12 cellular contexts compared by ENCODE assay signal in genomic region chr1:205232945-205233397, GRCh38.
"Had no signal": no experiment of that assay in that cellular context is flagged by ENCODE, and none has a peak within 500 bp of the region (broad histone marks: within the 10 kb centered on the region; RNA-seq: fewer than 3 reads in every experiment).

No MANE protein-coding gene starts in this region.

- DNase-seq: activated effector memory CD4-positive, alpha-beta T cell treated with Interleukin-2 at 50 U/mL for 16 hours; effector CD4-positive, alpha-beta T cell; heart left ventricle; mammary epithelial cell; stimulated activated CD4-positive, alpha-beta T cell treated with anti-CD3 and anti-CD28 coated beads, Interleukin-2, amount 100 ng/mL, for 24 hours; T1000; tibial artery; uterus had no signal

- H3K27me3 ChIP-seq: heart left ventricle, SJSA1, tibial artery, uterus had no signal

- ATAC-seq: heart left ventricle, sciatic nerve had no signal

- H3K36me3 ChIP-seq: cardiac muscle cell, heart left ventricle, SJSA1, tibial artery, uterus had no signal

- H3K9me3 Mint-ChIP-seq: nephron had no signal

- H3K4me3 ChIP-seq: cardiac muscle cell, heart left ventricle, SJSA1, tibial artery, uterus had no signal

- H3K27ac Mint-ChIP-seq: nephron had no signal
